8 cellular contexts compared by ENCODE assay signal in the genomic region with DNA sequence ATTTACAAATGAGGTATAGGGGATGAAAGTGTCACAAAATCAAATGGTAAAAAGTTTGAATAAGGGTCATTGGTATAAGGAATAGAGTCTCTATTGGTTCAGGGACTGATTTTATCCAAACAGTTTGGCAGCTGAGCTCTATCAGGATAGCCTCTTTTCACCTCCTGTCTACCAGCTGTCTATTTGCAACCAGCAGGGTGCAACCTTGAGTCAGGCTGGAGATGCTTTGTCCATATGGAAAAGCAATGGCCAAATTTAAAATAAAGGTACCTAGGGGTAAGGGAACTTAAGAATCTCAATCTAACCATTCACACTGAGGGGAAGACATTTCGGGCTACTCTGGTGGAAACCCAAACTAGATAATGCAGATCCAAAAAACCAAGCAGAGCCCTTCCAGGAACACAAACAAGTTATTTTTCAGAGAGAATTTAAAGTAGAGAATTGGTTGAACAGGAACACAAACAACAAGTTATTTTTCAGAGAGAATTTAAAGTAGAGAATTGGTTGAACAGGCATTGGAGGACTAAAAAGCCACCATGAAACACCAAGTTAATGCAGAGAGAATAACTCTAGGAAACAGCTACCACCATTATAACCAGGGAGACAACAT. TPM values are rescaled to one million over a fixed set of nuclear protein-coding genes. Genes with fewer than 3 reads are reported as not detected.
A peak's percentile ranks its signal among the peaks of the same experiment; 100 is the strongest.
DNase-seq lines count a peak whose midpoint lies in the region; FAIRE-seq and TF ChIP-seq lines count a peak whose summit lies in the region.

No MANE protein-coding gene starts in this region.

- peaks cover 2% of the 10 kb centered on the region for H3K9me3 Mint-ChIP-seq in activated T-cell treated with anti-CD3 and anti-CD28 coated beads, Interleukin-2, amount 50 U/mL, for 24 hours

- no peak overlapping the region for H3K9ac ChIP-seq in OCI-LY3 (ENCODE audit: low read length)

- no peak overlapping the region for H3K27ac ChIP-seq in OCI-LY3 (ENCODE audit: low read length)
- no peak overlapping the region for H3K27ac ChIP-seq in hepatocyte

- no peaks in the 10 kb centered on the region for H3K4me1 ChIP-seq in OCI-LY3 (ENCODE audit: low read length)
- no peaks in the 10 kb centered on the region for H3K4me1 ChIP-seq in hepatocyte (ENCODE audit: insufficient read depth)

- H3K4me2 ChIP-seq in OCI-LY3 (ENCODE audit: low read length) (no peak overlapping the region), hepatocyte (no peak overlapping the region)

- peak; percentile 43 for FAIRE-seq in H54 (lab: Jason Lieb, UNC)

- H3K27me3 Mint-ChIP-seq in activated T-cell treated with anti-CD3 and anti-CD28 coated beads, Interleukin-2, amount 50 U/mL, for 24 hours: no peaks in the 10 kb centered on the region

- H3K79me2 ChIP-seq in OCI-LY3 (ENCODE audit: low read length) (no peaks in the 10 kb centered on the region), hepatocyte (no peaks in the 10 kb centered on the region)

- 63% methylated on average over 1 of the region's 1 CpG for WGBS in hepatocyte (ENCODE audit: low lambda C conversion rate, missing lambda C conversion rate)

- no peaks in the 10 kb centered on the region for H3K9me3 ChIP-seq in OCI-LY3 (ENCODE audit: insufficient read depth, low read length)
- no peaks in the 10 kb centered on the region for H3K9me3 ChIP-seq in hepatocyte (ENCODE audit: low read depth)

- H3K4me1 Mint-ChIP-seq in activated T-cell treated with anti-CD3 and anti-CD28 coated beads, Interleukin-2, amount 50 U/mL, for 24 hours (ENCODE audit: low read depth): no peaks in the 10 kb centered on the region

- H3K36me3 Mint-ChIP-seq in activated T-cell treated with anti-CD3 and anti-CD28 coated beads, Interleukin-2, amount 50 U/mL, for 24 hours (ENCODE audit: low read depth): no peaks in the 10 kb centered on the region

- H3K4me3 ChIP-seq in OCI-LY3 (ENCODE audit: low read length) (no peak overlapping the region), hepatocyte (no peak overlapping the region)

- H3K36me3 ChIP-seq in OCI-LY3 (replicated peaks; ENCODE audit: low read depth, low read length) (no peaks in the 10 kb centered on the region), hepatocyte (replicated peaks; ENCODE audit: insufficient read depth, low read depth) (no peaks in the 10 kb centered on the region)

- no peaks in the 10 kb centered on the region for H3K9me2 ChIP-seq in hepatocyte (replicated peaks; ENCODE audit: insufficient read depth)

- H3K27ac Mint-ChIP-seq in activated T-cell treated with anti-CD3 and anti-CD28 coated beads, Interleukin-2, amount 50 U/mL, for 24 hours: no peak overlapping the region

- H4K20me1 ChIP-seq in OCI-LY3 (ENCODE audit: insufficient read depth, low read length) (no peaks in the 10 kb centered on the region), hepatocyte (ENCODE audit: insufficient read depth, poor library complexity, severe bottlenecking) (no peaks in the 10 kb centered on the region)

- DNase-seq in AML-193 (lab: John Stamatoyannopoulos, UW) (peak; percentile 43 to 46), H54 (ENCODE audit: insufficient read length, low spot score) (peak; percentile 42), hepatocyte (ENCODE audit: low spot score) (peak; percentile 58), hepatic stellate cell (ENCODE audit: low spot score) (no peak), T1000 (lab: John Stamatoyannopoulos, UW) (no peak), DMS79 treated with DMSO at 0.1 percent for 48 hours (lab: John Stamatoyannopoulos, UW) (no peak)
- no peak for DNase-seq in activated T-cell treated with anti-CD3 and anti-CD28 coated beads, Interleukin-2, amount 50 U/mL, for 24 hours

- TF ChIP-seq CTCF in OCI-LY3 (IDR thresholded peaks at IDR 0.05; ENCODE audit: low read depth, low read length): peak; percentile 64
- TF ChIP-seq CTCF in hepatocyte (IDR thresholded peaks at IDR 0.05; ENCODE audit: poor library complexity): peak; percentile 69

- no peak for TF ChIP-seq POLR2A in H54 (IDR thresholded peaks at IDR 0.05; ENCODE audit: low read depth, low read length)

- H2AFZ ChIP-seq in OCI-LY3 (ENCODE audit: low read depth, low read length): no peak overlapping the region
- H2AFZ ChIP-seq in hepatocyte: no peak overlapping the region

- H3K27me3 ChIP-seq in OCI-LY3 (ENCODE audit: low read depth, low read length) (no peaks in the 10 kb centered on the region), hepatocyte (no peaks in the 10 kb centered on the region)

- H3K4me3 Mint-ChIP-seq in activated T-cell treated with anti-CD3 and anti-CD28 coated beads, Interleukin-2, amount 50 U/mL, for 24 hours: no peak overlapping the region

RNA-seq across cellular contexts. Expression of gene CA10, which starts 12.6 kb away (rescaled TPM):
- 0.20 and 0.33 TPM in 2 replicates for total RNA-seq in hepatocyte
- polyA plus RNA-seq in hepatocyte: not detected in 2 replicates

Comparison
In these comparisons a context has a peak if more than half of its experiments do, and no peak if none do; other contexts are left out.
1. DNase-seq: peak in AML-193 (2 of 2), H54 (single experiment) and hepatocyte (single experiment); none in activated T-cell treated with anti-CD3 and anti-CD28 coated beads, Interleukin-2, amount 50 U/mL, for 24 hours (single experiment), hepatic stellate cell (single experiment), T1000 (single experiment) and DMS79 treated with DMSO at 0.1 percent for 48 hours (single experiment).